In genomic region chr4:94488667-94489066, GRCh38 we compare ENCODE assay signal across 14 cellular contexts. TPM values are rescaled to one million over a fixed set of nuclear protein-coding genes. Genes with fewer than 3 reads are reported as not detected.
DNase-seq lines count a peak whose midpoint lies in the region; ATAC-seq, FAIRE-seq and TF ChIP-seq lines count a peak whose summit lies in the region.
"Had no signal": no experiment of that assay in that cellular context is flagged by ENCODE, and none has a peak within 500 bp of the region (broad histone marks: within the 10 kb centered on the region; RNA-seq: fewer than 3 reads in every experiment).

No MANE protein-coding gene starts in this region.

- DNase-seq in EL, result peak; percentile 92
- DNase-seq in RPMI7951 (ENCODE audit: low read depth), result peak; percentile 95
- no peak for DNase-seq in endothelial cell of umbilical vein (ENCODE audit: low read depth, low spot score)
- DNase-seq in left colon, result no peak
- no peak for DNase-seq in NCI-H82 (lab: John Stamatoyannopoulos, UW)
- no peak for DNase-seq in activated CD4-positive, alpha-beta T cell treated with anti-CD3 and anti-CD28 coated beads for 48 hours
- no peak for DNase-seq in CD1c-positive myeloid dendritic cell (ENCODE audit: extremely low spot score)
- DNase-seq: H7; naive thymus-derived CD8-positive, alpha-beta T cell; NCI-H2029 treated with DMSO at 0.1 percent for 48 hours had no signal

- H4K20me1 ChIP-seq in endothelial cell of umbilical vein (replicated peaks; ENCODE audit: control insufficient read depth, extremely low read depth, insufficient read depth, low read length), result peaks cover 5% of the 10 kb centered on the region

- CTCF ChIA-PET in endothelial cell of umbilical vein (lab: Charles Lee), result interaction anchor here (0.9 to 1.2 kb wide), 2 partner anchors 31 to 36 kb away, joined by 3 read pairs; no protein-coding TSS in a partner anchor

- no peak for TF ChIP-seq CTCF in endothelial cell of umbilical vein (IDR thresholded peaks at IDR 0.05; ENCODE audit: extremely low read depth in 1 of 2, insufficient read depth in 1 of 2, low read depth in 1 of 2, low read length in 2 of 2)

- H3K27ac ChIP-seq in endothelial cell of umbilical vein (ENCODE audit: insufficient read depth, low read depth, low read length), result peak overlapping the region; percentile 46
- H3K27ac ChIP-seq: KMS-11, vagina had no signal

- H3K27me3 ChIP-seq in endothelial cell of umbilical vein (ENCODE audit: control insufficient read depth in 2 of 2, insufficient read depth in 2 of 2, low read length in 2 of 2), result no peaks in the 10 kb centered on the region
- H3K27me3 ChIP-seq: vagina had no signal

- H3K36me3 ChIP-seq in endothelial cell of umbilical vein (ENCODE audit: control insufficient read depth in 2 of 2, extremely low read depth in 1 of 2, insufficient read depth in 2 of 2, low read length in 2 of 2), result peaks cover 0 to 13% of the 10 kb centered on the region in 2 experiments
- H3K36me3 ChIP-seq: vagina had no signal

- ATAC-seq in left colon (peak; percentile 95), GM19467 (IDR thresholded peaks at IDR 0.05; ENCODE audit: unreplicated experiment) (no peak)
- ATAC-seq: naive thymus-derived CD8-positive, alpha-beta T cell had no signal

- dilution Hi-C loops in endothelial cell of umbilical vein (cut with MboI; ENCODE audit: extremely low pct_ligation_motif_present, low sequenced_read_pairs), result no loop called here

- H2AFZ ChIP-seq in endothelial cell of umbilical vein (ENCODE audit: low read depth, low read length), result no peak overlapping the region

- peaks cover 71% of the 10 kb centered on the region for H3K4me1 ChIP-seq in endothelial cell of umbilical vein (ENCODE audit: control insufficient read depth, extremely low read depth, insufficient read depth, low read length)

- H3K9me1 ChIP-seq in endothelial cell of umbilical vein (replicated peaks; ENCODE audit: control insufficient read depth, extremely low read depth, insufficient read depth, low read length), result no peaks in the 10 kb centered on the region

- POLR2A ChIA-PET in endothelial cell of umbilical vein (lab: Charles Lee), result no interaction called here

- BruUV-seq in endothelial cell of umbilical vein (replicated peaks; lab: Mats Ljungman, UMichigan), result no TSS peak

- intact Hi-C loops in endothelial cell of umbilical vein (cut with micrococcal nuclease) (no loop called here), left colon (cut with DNase I, micrococcal nuclease) (no loop called here)

- peaks cover 83% of the 10 kb centered on the region for H3K79me2 ChIP-seq in endothelial cell of umbilical vein (ENCODE audit: control insufficient read depth, insufficient read depth, low read length)

- H3K9ac ChIP-seq in endothelial cell of umbilical vein (replicated peaks; ENCODE audit: extremely low read depth, insufficient read depth, low read length), result no peak overlapping the region
- H3K9ac ChIP-seq: KMS-11 had no signal

- peak overlapping the region; percentile 10 for H3K4me2 ChIP-seq in endothelial cell of umbilical vein (ENCODE audit: insufficient read depth, low read length)
- H3K4me2 ChIP-seq: KMS-11 had no signal

- no peak for FAIRE-seq in endothelial cell of umbilical vein (lab: Jason Lieb, UNC)
- FAIRE-seq: TTC549 had no signal

- no peak overlapping the region for H3K4me3 ChIP-seq in endothelial cell of umbilical vein (replicated peaks in 1 of 3; ENCODE audit: insufficient read depth in 1 of 3, low read depth in 1 of 3, low read length in 3 of 3)
- H3K4me3 ChIP-seq: vagina had no signal

- no peak for TF ChIP-seq POLR2A in endothelial cell of umbilical vein (IDR thresholded peaks at IDR 0.05; ENCODE audit: low read depth, low read length)

- H3K9me3 ChIP-seq in endothelial cell of umbilical vein (replicated peaks; ENCODE audit: control insufficient read depth, insufficient read depth, low read length), result no peaks in the 10 kb centered on the region
- H3K9me3 ChIP-seq: vagina had no signal

TF ChIP-seq in endothelial cell of umbilical vein, 7 proteins besides CTCF, POLR2A, EP300 and RAD21:
- TF ChIP-seq FOS (IDR thresholded peaks at IDR 0.05; ENCODE audit: borderline replicate concordance, insufficient read depth, low read length) (peak; percentile 4), POLR2AphosphoS5 (IDR thresholded peaks at IDR 0.05; ENCODE audit: insufficient read depth, low read depth, low read length) (peak; percentile 15), EZH2 (IDR thresholded peaks at IDR 0.05; ENCODE audit: borderline replicate concordance, low read depth, low read length, severe bottlenecking) (no peak), MAX (IDR thresholded peaks at IDR 0.05; ENCODE audit: insufficient read depth, insufficient read length) (no peak), GATA2 (IDR thresholded peaks at IDR 0.05; ENCODE audit: insufficient read depth, insufficient read length, low read depth, low read length) (no peak), MYC (IDR thresholded peaks at IDR 0.05; ENCODE audit: low read depth, low read length) (no peak), JUN (IDR thresholded peaks at IDR 0.05; ENCODE audit: borderline replicate concordance, insufficient read depth, insufficient read length, low read depth) (no peak)

RNA-seq across cellular contexts. Expression of gene PDLIM5, which starts 36.9 kb away (rescaled TPM):
- total RNA-seq in RPMI7951 (2014; rRNA removed; shearing (Covaris generic)), result 44.6 and 55.9 TPM in 2 replicates
- 310 and 323 TPM in 2 replicates for total RNA-seq in endothelial cell of umbilical vein
- polyA plus RNA-seq in endothelial cell of umbilical vein, result 243 and 281 TPM in 2 replicates
- polyA plus RNA-seq in endothelial cell of umbilical vein (2011; cell fraction: cytosol; rRNA removed), result 235 and 259 TPM in 2 replicates
- polyA plus RNA-seq in endothelial cell of umbilical vein (2011; cell fraction: nucleus; rRNA removed), result 341 and 344 TPM in 2 replicates
- 152 and 183 TPM in 2 replicates for polyA plus RNA-seq in endothelial cell of umbilical vein (2012)
- 950 and 1,000 TPM in 2 replicates for polyA minus RNA-seq in endothelial cell of umbilical vein
- polyA minus RNA-seq in endothelial cell of umbilical vein (2011; cell fraction: cytosol; rRNA and poly(A)+ RNA removed), result 25.4 TPM
- 1,523 and 1,740 TPM in 2 replicates for polyA minus RNA-seq in endothelial cell of umbilical vein (2011; cell fraction: nucleus; rRNA and poly(A)+ RNA removed)
- total RNA-seq in left colon, result 100 to 1,000 TPM; 148 to 153 TPM

Comparison
In these comparisons a context has a peak if more than half of its experiments do, and no peak if none do; other contexts are left out.
1. DNase-seq: peak in EL (single experiment) and RPMI7951 (single experiment); none in endothelial cell of umbilical vein (single experiment), left colon (0 of 2), NCI-H82 (single experiment), activated CD4-positive, alpha-beta T cell treated with anti-CD3 and anti-CD28 coated beads for 48 hours (single experiment) and CD1c-positive myeloid dendritic cell (single experiment).